ENCODE assay signal across 9 cellular contexts in genomic region chr2:101961287-101962242, GRCh38. TPM values are rescaled to one million over a fixed set of nuclear protein-coding genes. Genes with fewer than 3 reads are reported as not detected.
DNase-seq lines count a peak whose midpoint lies in the region; ATAC-seq and TF ChIP-seq lines count a peak whose summit lies in the region.
"Had no signal": no experiment of that assay in that cellular context is flagged by ENCODE, and none has a peak within 500 bp of the region (broad histone marks: within the 10 kb centered on the region; RNA-seq: fewer than 3 reads in every experiment).

No MANE protein-coding gene starts in this region.

- H3K4me3 ChIP-seq in esophagus (ENCODE audit: low read depth in 1 of 2, low read length in 2 of 2) (no peak overlapping the region), thymus (ENCODE audit: low read length) (no peak overlapping the region)

- no peaks in the 10 kb centered on the region for H3K27me3 ChIP-seq in esophagus (ENCODE audit: control insufficient read depth in 1 of 2, insufficient read depth in 2 of 2, low read length in 2 of 2)
- no peaks in the 10 kb centered on the region for H3K27me3 ChIP-seq in thymus (ENCODE audit: control insufficient read depth, insufficient read depth)

- DNase-seq in NCI-H526 treated with DMSO at 0.1 percent for 48 hours (lab: John Stamatoyannopoulos, UW) (peak; percentile 11), midbrain (lab: John Stamatoyannopoulos, UW) (peak; percentile 82), SW 1271 (lab: John Stamatoyannopoulos, UW) (no peak), progenitor cell of endocrine pancreas (ENCODE audit: low spot score, unreplicated experiment) (no peak)
- DNase-seq: amniotic stem cell had no signal

- 36 to 38% methylated on average over 12 of the region's 12 CpGs for WGBS in esophagus, 2 donors
- 93% methylated on average over 12 of the region's 12 CpGs for WGBS in thymus

- H3K27me3 Mint-ChIP-seq in progenitor cell of endocrine pancreas = peaks cover 7% of the 10 kb centered on the region

- H3K36me3 ChIP-seq in esophagus (ENCODE audit: control insufficient read depth in 2 of 2, insufficient read depth in 2 of 2, low read length in 1 of 2) (no peaks in the 10 kb centered on the region), thymus (ENCODE audit: control insufficient read depth, insufficient read depth) (no peaks in the 10 kb centered on the region)

- H3K4me3 Mint-ChIP-seq in progenitor cell of endocrine pancreas (ENCODE audit: low read depth) = no peak overlapping the region

- H3K4me1 ChIP-seq in esophagus (ENCODE audit: control insufficient read depth in 2 of 2, insufficient read depth in 2 of 2, low read length in 1 of 2) (peaks cover 0 to 16% of the 10 kb centered on the region in 2 donors), thymus (ENCODE audit: control insufficient read depth, insufficient read depth, low read length) (no peaks in the 10 kb centered on the region)

- TF ChIP-seq CTCF in progenitor cell of endocrine pancreas (IDR thresholded peaks at IDR 0.05; ENCODE audit: unreplicated experiment) = no peak

- no peaks in the 10 kb centered on the region for H3K9me3 ChIP-seq in esophagus (ENCODE audit: control insufficient read depth in 2 of 2, insufficient read depth in 1 of 2, low read depth in 1 of 2, low read length in 1 of 2)
- no peaks in the 10 kb centered on the region for H3K9me3 ChIP-seq in thymus (ENCODE audit: control insufficient read depth)

- H3K36me3 Mint-ChIP-seq in progenitor cell of endocrine pancreas (ENCODE audit: insufficient read depth) = no peaks in the 10 kb centered on the region

- no peak overlapping the region for H3K27ac Mint-ChIP-seq in progenitor cell of endocrine pancreas

- H3K9me3 Mint-ChIP-seq in progenitor cell of endocrine pancreas (ENCODE audit: low read depth) = peaks cover 3% of the 10 kb centered on the region

- H3K27ac ChIP-seq in esophagus (ENCODE audit: low read depth in 2 of 2, low read length in 1 of 2) = peak overlapping the region; percentile 81 to 87
- H3K27ac ChIP-seq in thymus (ENCODE audit: low read depth) = peak overlapping the region; percentile 84

- ATAC-seq in GM21390 (IDR thresholded peaks at IDR 0.05; ENCODE audit: unreplicated experiment) (no peak), HG02852 (IDR thresholded peaks at IDR 0.05; ENCODE audit: unreplicated experiment) (no peak)

- H3K4me1 Mint-ChIP-seq in progenitor cell of endocrine pancreas (ENCODE audit: low read depth) = no peaks in the 10 kb centered on the region

RNA-seq across cellular contexts. Expression of gene IL1R2, which starts 30.2 kb away (rescaled TPM):
- polyA plus RNA-seq in esophagus (10 to 100 TPM; 67.2 to 67.4 TPM), thymus (67.3 TPM)
- total RNA-seq in progenitor cell of endocrine pancreas = not detected in 2 replicates

Comparison
In these comparisons a context has a peak if more than half of its experiments do, and no peak if none do; other contexts are left out.
1. DNase-seq: peak in NCI-H526 treated with DMSO at 0.1 percent for 48 hours (single experiment) and midbrain (single experiment); none in SW 1271 (0 of 2) and progenitor cell of endocrine pancreas (single experiment).